Comparison of ENCODE assay signal across 1 cellular context in the genomic region with DNA sequence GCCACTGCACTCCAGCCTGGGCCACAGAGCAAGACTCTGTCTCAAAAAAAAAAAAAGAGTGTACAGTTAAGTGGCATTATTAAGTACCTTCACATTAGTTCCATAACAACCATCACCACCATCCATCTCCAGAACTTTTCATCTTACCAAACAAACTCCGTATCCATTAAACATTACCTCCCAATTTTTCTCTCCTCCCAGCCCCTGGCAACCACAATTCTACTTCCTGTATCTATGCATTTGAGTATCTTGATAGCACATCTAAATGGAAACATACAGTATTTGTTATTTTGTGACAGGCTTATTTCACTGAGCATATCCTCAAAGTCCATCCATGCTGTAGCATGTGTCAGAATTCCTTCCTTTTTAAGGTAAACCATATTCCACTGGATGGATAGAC.
TF ChIP-seq lines count a peak whose summit lies in the region.

No MANE protein-coding gene starts in this region.

TF ChIP-seq in K562, 482 proteins besides CTCF, POLR2A, EP300 and RAD21 (continued from another document):
- TF ChIP-seq, protein P1, sequence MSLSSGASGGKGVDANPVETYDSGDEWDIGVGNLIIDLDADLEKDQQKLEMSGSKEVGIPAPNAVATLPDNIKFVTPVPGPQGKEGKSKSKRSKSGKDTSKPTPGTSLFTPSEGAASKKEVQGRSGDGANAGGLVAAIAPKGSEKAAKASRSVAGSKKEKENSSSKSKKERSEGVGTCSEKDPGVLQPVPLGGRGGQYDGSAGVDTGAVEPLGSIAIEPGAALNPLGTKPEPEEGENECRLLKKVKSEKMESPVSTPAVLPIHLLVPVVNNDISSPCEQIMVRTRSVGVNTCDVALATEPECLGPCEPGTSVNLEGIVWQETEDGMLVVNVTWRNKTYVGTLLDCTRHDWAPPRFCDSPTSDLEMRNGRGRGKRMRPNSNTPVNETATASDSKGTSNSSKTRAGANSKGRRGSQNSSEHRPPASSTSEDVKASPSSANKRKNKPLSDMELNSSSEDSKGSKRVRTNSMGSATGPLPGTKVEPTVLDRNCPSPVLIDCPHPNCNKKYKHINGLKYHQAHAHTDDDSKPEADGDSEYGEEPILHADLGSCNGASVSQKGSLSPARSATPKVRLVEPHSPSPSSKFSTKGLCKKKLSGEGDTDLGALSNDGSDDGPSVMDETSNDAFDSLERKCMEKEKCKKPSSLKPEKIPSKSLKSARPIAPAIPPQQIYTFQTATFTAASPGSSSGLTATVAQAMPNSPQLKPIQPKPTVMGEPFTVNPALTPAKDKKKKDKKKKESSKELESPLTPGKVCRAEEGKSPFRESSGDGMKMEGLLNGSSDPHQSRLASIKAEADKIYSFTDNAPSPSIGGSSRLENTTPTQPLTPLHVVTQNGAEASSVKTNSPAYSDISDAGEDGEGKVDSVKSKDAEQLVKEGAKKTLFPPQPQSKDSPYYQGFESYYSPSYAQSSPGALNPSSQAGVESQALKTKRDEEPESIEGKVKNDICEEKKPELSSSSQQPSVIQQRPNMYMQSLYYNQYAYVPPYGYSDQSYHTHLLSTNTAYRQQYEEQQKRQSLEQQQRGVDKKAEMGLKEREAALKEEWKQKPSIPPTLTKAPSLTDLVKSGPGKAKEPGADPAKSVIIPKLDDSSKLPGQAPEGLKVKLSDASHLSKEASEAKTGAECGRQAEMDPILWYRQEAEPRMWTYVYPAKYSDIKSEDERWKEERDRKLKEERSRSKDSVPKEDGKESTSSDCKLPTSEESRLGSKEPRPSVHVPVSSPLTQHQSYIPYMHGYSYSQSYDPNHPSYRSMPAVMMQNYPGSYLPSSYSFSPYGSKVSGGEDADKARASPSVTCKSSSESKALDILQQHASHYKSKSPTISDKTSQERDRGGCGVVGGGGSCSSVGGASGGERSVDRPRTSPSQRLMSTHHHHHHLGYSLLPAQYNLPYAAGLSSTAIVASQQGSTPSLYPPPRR (CRISPR knock-in tag; IDR thresholded peaks at IDR 0.05; ENCODE audit: borderline replicate concordance): no peak
- TF ChIP-seq, protein P2, sequence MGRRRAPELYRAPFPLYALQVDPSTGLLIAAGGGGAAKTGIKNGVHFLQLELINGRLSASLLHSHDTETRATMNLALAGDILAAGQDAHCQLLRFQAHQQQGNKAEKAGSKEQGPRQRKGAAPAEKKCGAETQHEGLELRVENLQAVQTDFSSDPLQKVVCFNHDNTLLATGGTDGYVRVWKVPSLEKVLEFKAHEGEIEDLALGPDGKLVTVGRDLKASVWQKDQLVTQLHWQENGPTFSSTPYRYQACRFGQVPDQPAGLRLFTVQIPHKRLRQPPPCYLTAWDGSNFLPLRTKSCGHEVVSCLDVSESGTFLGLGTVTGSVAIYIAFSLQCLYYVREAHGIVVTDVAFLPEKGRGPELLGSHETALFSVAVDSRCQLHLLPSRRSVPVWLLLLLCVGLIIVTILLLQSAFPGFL (CRISPR knock-in tag; IDR thresholded peaks at IDR 0.05): no peak
- TF ChIP-seq, protein P3, sequence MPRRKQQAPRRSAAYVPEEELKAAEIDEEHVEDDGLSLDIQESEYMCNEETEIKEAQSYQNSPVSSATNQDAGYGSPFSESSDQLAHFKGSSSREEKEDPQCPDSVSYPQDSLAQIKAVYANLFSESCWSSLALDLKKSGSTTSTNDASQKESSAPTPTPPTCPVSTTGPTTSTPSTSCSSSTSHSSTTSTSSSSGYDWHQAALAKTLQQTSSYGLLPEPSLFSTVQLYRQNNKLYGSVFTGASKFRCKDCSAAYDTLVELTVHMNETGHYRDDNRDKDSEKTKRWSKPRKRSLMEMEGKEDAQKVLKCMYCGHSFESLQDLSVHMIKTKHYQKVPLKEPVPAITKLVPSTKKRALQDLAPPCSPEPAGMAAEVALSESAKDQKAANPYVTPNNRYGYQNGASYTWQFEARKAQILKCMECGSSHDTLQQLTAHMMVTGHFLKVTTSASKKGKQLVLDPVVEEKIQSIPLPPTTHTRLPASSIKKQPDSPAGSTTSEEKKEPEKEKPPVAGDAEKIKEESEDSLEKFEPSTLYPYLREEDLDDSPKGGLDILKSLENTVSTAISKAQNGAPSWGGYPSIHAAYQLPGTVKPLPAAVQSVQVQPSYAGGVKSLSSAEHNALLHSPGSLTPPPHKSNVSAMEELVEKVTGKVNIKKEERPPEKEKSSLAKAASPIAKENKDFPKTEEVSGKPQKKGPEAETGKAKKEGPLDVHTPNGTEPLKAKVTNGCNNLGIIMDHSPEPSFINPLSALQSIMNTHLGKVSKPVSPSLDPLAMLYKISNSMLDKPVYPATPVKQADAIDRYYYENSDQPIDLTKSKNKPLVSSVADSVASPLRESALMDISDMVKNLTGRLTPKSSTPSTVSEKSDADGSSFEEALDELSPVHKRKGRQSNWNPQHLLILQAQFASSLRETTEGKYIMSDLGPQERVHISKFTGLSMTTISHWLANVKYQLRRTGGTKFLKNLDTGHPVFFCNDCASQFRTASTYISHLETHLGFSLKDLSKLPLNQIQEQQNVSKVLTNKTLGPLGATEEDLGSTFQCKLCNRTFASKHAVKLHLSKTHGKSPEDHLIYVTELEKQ (CRISPR knock-in tag; IDR thresholded peaks at IDR 0.05): 0 out of 2 replicates have a peak, but pooled peaks have one; percentile 29
- no peak for TF ChIP-seq KLF10 (CRISPR knock-in tag; IDR thresholded peaks at IDR 0.05)
- TF ChIP-seq SAFB2 (IDR thresholded peaks at IDR 0.05; ENCODE audit: borderline replicate concordance, low read depth, low read length, severe bottlenecking): no peak
- no peak for TF ChIP-seq PHF21A (IDR thresholded peaks at IDR 0.05; ENCODE audit: borderline replicate concordance, low read depth)
- 0 out of 4 replicates have a peak, but pooled peaks of 1 of the 2 experiments have one; percentile 8 for TF ChIP-seq FOXA3 (CRISPR knock-in tag; conservative IDR thresholded peaks at IDR 0.05 in 1 of 2, IDR thresholded peaks at IDR 0.05 in 1 of 2)
- peak; percentile 14; the same call in 1 of the 2 replicates for TF ChIP-seq FOXP1 (CRISPR knock-in tag; IDR thresholded peaks at IDR 0.05)
TF ChIP-seq in K562: peak in this region for 18.
